Comparison of ENCODE assay signal across 8 cellular contexts in the genomic region with DNA sequence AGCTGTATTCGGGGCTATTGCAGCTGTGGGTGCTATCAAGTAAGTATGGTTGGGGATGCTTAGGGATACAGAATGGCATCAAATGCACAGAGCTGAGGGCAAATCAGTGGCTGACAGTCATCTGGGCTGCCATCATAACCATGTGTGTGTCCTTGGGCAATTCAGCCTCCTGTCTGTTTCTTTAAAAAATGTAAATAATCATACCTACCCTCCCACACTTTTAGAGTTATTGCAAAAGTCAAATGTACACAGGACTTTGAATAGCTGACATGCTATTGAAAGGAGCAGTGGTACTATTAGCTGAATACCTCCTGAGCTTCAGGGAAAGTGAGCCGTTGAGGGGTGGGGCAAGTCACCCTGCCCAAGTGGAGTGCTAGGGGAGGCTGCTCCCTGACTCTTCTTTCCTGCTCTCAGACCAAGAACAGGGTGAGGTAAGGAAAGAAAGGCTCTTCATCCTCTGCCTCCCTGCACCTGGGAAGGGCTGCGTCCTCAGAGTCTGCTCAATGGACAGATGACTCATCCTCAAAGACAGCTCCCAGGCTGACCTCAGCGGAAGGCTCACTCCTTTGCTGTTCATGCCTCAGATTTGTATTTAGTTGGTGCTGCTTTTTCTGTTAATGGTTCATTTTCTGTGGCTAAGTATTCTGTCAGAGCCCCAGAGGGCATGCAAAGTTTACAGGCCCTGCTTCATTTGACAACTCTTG. TPM values are rescaled to one million over a fixed set of nuclear protein-coding genes. Genes with fewer than 3 reads are reported as not detected.
DNase-seq lines count a peak whose midpoint lies in the region; ATAC-seq and TF ChIP-seq lines count a peak whose summit lies in the region.

No MANE protein-coding gene starts in this region.

- in situ Hi-C loops in Panc1 (cut with HindIII; ENCODE audit: low pct_unique_long_range_greater_than_20kb, low sequenced_read_pairs), result no loop called here

- intact Hi-C loops in Panc1 (cut with micrococcal nuclease; ENCODE audit: unreplicated experiment), result no loop called here

- POLR2A ChIA-PET in Panc1 (lab: Charles Lee), result interaction anchor here (0.6 kb wide), 1 partner anchor 778 kb away, joined by 3 read pairs; no protein-coding TSS in a partner anchor

- CTCF ChIA-PET in Panc1 (lab: Charles Lee), result no interaction called here

- H3K9me3 ChIP-seq in Panc1 (ENCODE audit: control insufficient read depth, insufficient read depth, low read depth, low read length), result no peaks in the 10 kb centered on the region

- TF ChIP-seq CTCF in AG10803 (conservative IDR thresholded peaks at IDR 0.05; ENCODE audit: low read length) (no peak), Panc1 (IDR thresholded peaks at IDR 0.05) (no peak)

- DNase-seq in AG10803 (ENCODE audit: low read depth) (peak; percentile 68), H4 (ENCODE audit: low spot score) (peak; percentile 48), Panc1 (ENCODE audit: low read depth, low spot score) (no peak), iPS DF 19.7 (ENCODE audit: low read depth, low spot score) (peak; percentile 28), NCI-H524 treated with DMSO at 0.1 percent for 48 hours (lab: John Stamatoyannopoulos, UW) (no peak), activated T-cell treated with anti-CD3 and anti-CD28 coated beads for 4 hours (no peak), cerebellum (ENCODE audit: low spot score) (no peak)
- no peak for DNase-seq in stimulated activated naive CD8-positive, alpha-beta T cell treated with anti-CD3 and anti-CD28 coated beads, Interleukin-15, Interleukin-2, amounts not matched to agents 100 U/mL and 50 U/mL, for 24 hours

- H3K4me3 ChIP-seq in AG10803 (ENCODE audit: low read length) (no peak overlapping the region), Panc1 (ENCODE audit: low read depth in 2 of 2, low read length in 2 of 2) (no peak overlapping the region)

- BruUV-seq in Panc1 (replicated peaks; lab: Mats Ljungman, UMichigan), result no TSS peak

- no peaks in the 10 kb centered on the region for H3K36me3 ChIP-seq in Panc1 (ENCODE audit: control insufficient read depth, insufficient read depth, low read length)

- H3K4me1 ChIP-seq in Panc1 (ENCODE audit: control insufficient read depth, insufficient read depth, low read length), result 0 out of 2 replicates have a peak, but pooled peaks cover 3% of the 10 kb centered on the region

- peak; percentile 88 for ATAC-seq in Panc1
- no peak for ATAC-seq in stimulated activated naive CD8-positive, alpha-beta T cell treated with anti-CD3 and anti-CD28 coated beads, Interleukin-15, Interleukin-2, amounts not matched to agents 100 U/mL and 50 U/mL, for 24 hours

- no peaks in the 10 kb centered on the region for H3K27me3 ChIP-seq in Panc1 (ENCODE audit: control insufficient read depth, insufficient read depth, low read length)

- no peak overlapping the region for H3K27ac ChIP-seq in Panc1 (ENCODE audit: low read length)

RNA-seq across cellular contexts. Expression of gene BZW1, which starts 54.9 kb away (rescaled TPM):
- total RNA-seq in H4 (2014; rRNA removed; shearing (Covaris generic)), result 327 and 428 TPM in 2 replicates
- 247 TPM for total RNA-seq in Panc1 (2021; ENCODE audit: unreplicated experiment)
- 142 TPM for polyA plus RNA-seq in Panc1 (2012; ENCODE audit: insufficient read length)
- 290 TPM for total RNA-seq in cerebellum

Comparison
In these comparisons a context has a peak if more than half of its experiments do, and no peak if none do; other contexts are left out.
1. DNase-seq: peak in AG10803 (single experiment), H4 (single experiment) and iPS DF 19.7 (single experiment); none in Panc1 (single experiment), NCI-H524 treated with DMSO at 0.1 percent for 48 hours (single experiment), stimulated activated naive CD8-positive, alpha-beta T cell treated with anti-CD3 and anti-CD28 coated beads, Interleukin-15, Interleukin-2, amounts not matched to agents 100 U/mL and 50 U/mL, for 24 hours (single experiment), activated T-cell treated with anti-CD3 and anti-CD28 coated beads for 4 hours (single experiment) and cerebellum (single experiment).